ENCODE assay signal across 8 cellular contexts in genomic region chr2:74834234-74834805, GRCh38. TPM values are rescaled to one million over a fixed set of nuclear protein-coding genes. Genes with fewer than 3 reads are reported as not detected.
DNase-seq lines count a peak whose midpoint lies in the region; ATAC-seq and TF ChIP-seq lines count a peak whose summit lies in the region.
"Not testable (repeated sequence)": the region's sequence is repeated elsewhere in the genome, so short reads cannot be mapped to it uniquely, and the experiment has no call there.

No MANE protein-coding gene starts in this region.

- not testable (repeated sequence) for DNase-seq in HFF-Myc (ENCODE audit: extremely low read depth, low read depth); astrocyte of the cerebellum (ENCODE audit: low read depth)
- DNase-seq in T-helper 9 cell (peak; percentile 21), Right ventricle myocardium superior (peak; percentile 56), suprapubic skin (ENCODE audit: low spot score in 2 of 2) (peak; percentile 70 to 83)

- ATAC-seq in Right ventricle myocardium superior (ENCODE audit: poor library complexity): peak; percentile 15

- not testable (repeated sequence) for H3K79me2 ChIP-seq in neural cell (replicated peaks; ENCODE audit: insufficient read depth, low read length)

- H3K4me1 ChIP-seq in suprapubic skin: peaks cover 24% of the 10 kb centered on the region

- H3K4me3 Mint-ChIP-seq in IgD-negative memory B cell: peak overlapping the region; percentile 92 to 99 (median 97)

- peak overlapping the region; percentile 39 for H3K4me2 ChIP-seq in neural cell (ENCODE audit: low read length)

- H3K9me2 ChIP-seq in neural cell (ENCODE audit: insufficient read depth, low read length): not testable (repeated sequence)

- H3K27ac ChIP-seq in neural cell (ENCODE audit: low read length): not testable (repeated sequence)
- H3K27ac ChIP-seq in suprapubic skin: peak overlapping the region; percentile 71

- H3K27me3 Mint-ChIP-seq in IgD-negative memory B cell: not testable (repeated sequence)

- H3K9me3 Mint-ChIP-seq in IgD-negative memory B cell: not testable (repeated sequence)

- peaks cover 21 to 23% (median 22%) of the 10 kb centered on the region in 3 donors for H3K4me1 Mint-ChIP-seq in IgD-negative memory B cell

- not testable (repeated sequence) for H3K36me3 Mint-ChIP-seq in IgD-negative memory B cell

- H3K9me3 ChIP-seq in neural cell (ENCODE audit: low read length); suprapubic skin: not testable (repeated sequence)

- peak overlapping the region; percentile 85 to 94 (median 93) for H3K27ac Mint-ChIP-seq in IgD-negative memory B cell

- H3K36me3 ChIP-seq in neural cell (ENCODE audit: insufficient read depth, low read length); suprapubic skin: not testable (repeated sequence)

- TF ChIP-seq RAD21 in neural cell (conservative IDR thresholded peaks at IDR 0.05): not testable (repeated sequence)

- not testable (repeated sequence) for H3F3A ChIP-seq in neural cell (ENCODE audit: insufficient read depth, low read length, poor library complexity, severe bottlenecking)

- TF ChIP-seq EP300 in neural cell (conservative IDR thresholded peaks at IDR 0.05; ENCODE audit: poor library complexity, severe bottlenecking); suprapubic skin (IDR thresholded peaks at IDR 0.05): not testable (repeated sequence)

- H3K4me3 ChIP-seq in GM12875 (ENCODE audit: low read depth, low read length) (peak overlapping the region; percentile 87), HFF-Myc (replicated peaks; ENCODE audit: low read depth, low read length) (peak overlapping the region; percentile 87), astrocyte of the cerebellum (ENCODE audit: low read depth, low read length) (peak overlapping the region; percentile 69), neural cell (ENCODE audit: low read length) (peak overlapping the region; percentile 78), suprapubic skin (peak overlapping the region; percentile 60)

- intact Hi-C loops in Right ventricle myocardium superior (cut with DNase I): not testable (repeated sequence)

- not testable (repeated sequence) for TF ChIP-seq POLR2A in suprapubic skin (IDR thresholded peaks at IDR 0.05)

- in situ Hi-C loops in astrocyte of the cerebellum (cut with HindIII; ENCODE audit: low sequenced_read_pairs): not testable (repeated sequence)

- TF ChIP-seq CTCF in GM12875 (IDR thresholded peaks at IDR 0.05; ENCODE audit: borderline replicate concordance, insufficient read depth, low read depth, low read length); HFF-Myc (IDR thresholded peaks at IDR 0.05; ENCODE audit: low read depth, low read length, missing control alignments); astrocyte of the cerebellum (IDR thresholded peaks at IDR 0.05; ENCODE audit: low read depth, low read length, missing control alignments); neural cell (IDR thresholded peaks at IDR 0.05; ENCODE audit: poor library complexity, severe bottlenecking); suprapubic skin (IDR thresholded peaks at IDR 0.05): not testable (repeated sequence)

- 0% methylated on average over 3 of the region's 53 CpGs for WGBS in suprapubic skin

- not testable (repeated sequence) for H2AFZ ChIP-seq in neural cell (ENCODE audit: low read depth, low read length)

- H3K27me3 ChIP-seq in neural cell (ENCODE audit: insufficient read depth, low read depth, low read length): peaks cover 42% of the 10 kb centered on the region
- H3K27me3 ChIP-seq in suprapubic skin: not testable (repeated sequence)

- H4K20me1 ChIP-seq in neural cell (ENCODE audit: insufficient read depth): not testable (repeated sequence)

- H3K9ac ChIP-seq in neural cell (ENCODE audit: low read length): not testable (repeated sequence)

RNA-seq across cellular contexts. Expression of gene HK2, which starts 0.4 kb away (rescaled TPM):
- polyA plus RNA-seq in IgD-negative memory B cell (4.3 TPM), neural cell (0.47 and 0.90 TPM in 2 replicates)
- total RNA-seq in Right ventricle myocardium superior (4.1 TPM), suprapubic skin (10 to 100 TPM in 3 of 4 donors, 1 to 10 TPM in 1; 9.3 to 24.4 (median 15.1) TPM)
- polyA minus RNA-seq in neural cell: 0.73 and 1.4 TPM in 2 replicates
